1 cellular context compared by ENCODE assay signal in genomic region chr17:30124273-30124796, GRCh38.
TF ChIP-seq lines count a peak whose summit lies in the region.

No MANE protein-coding gene starts in this region.

TF ChIP-seq in WTC11, 78 proteins besides CTCF, POLR2A, EP300 and RAD21 (continued from another document):
- TF ChIP-seq ZNF219 (CRISPR knock-in tag; IDR thresholded peaks at IDR 0.05; ENCODE audit: borderline replicate concordance) = no peak
- TF ChIP-seq ZNF281 (CRISPR knock-in tag; IDR thresholded peaks at IDR 0.05) = no peak
- no peak for TF ChIP-seq ELF4 (CRISPR knock-in tag; IDR thresholded peaks at IDR 0.05; ENCODE audit: low read depth)
- TF ChIP-seq FOXK1 (CRISPR knock-in tag; IDR thresholded peaks at IDR 0.05) = no peak
- TF ChIP-seq FOXP4 (CRISPR knock-in tag; IDR thresholded peaks at IDR 0.05) = no peak
- no peak for TF ChIP-seq MXD4 (CRISPR knock-in tag; IDR thresholded peaks at IDR 0.05; ENCODE audit: borderline replicate concordance)
- TF ChIP-seq IRF2 (CRISPR knock-in tag; IDR thresholded peaks at IDR 0.05; ENCODE audit: borderline replicate concordance, low read depth) = no peak
- no peak for TF ChIP-seq STAT6 (CRISPR knock-in tag; conservative IDR thresholded peaks at IDR 0.05; ENCODE audit: low read depth)
